In genomic region chr1:7399514-7400125, GRCh38 we compare ENCODE assay signal across 20 cellular contexts.
A peak's percentile ranks its signal among the peaks of the same experiment; 100 is the strongest.
DNase-seq lines count a peak whose midpoint lies in the region; ATAC-seq, FAIRE-seq and TF ChIP-seq lines count a peak whose summit lies in the region.
"Had no signal": no experiment of that assay in that cellular context is flagged by ENCODE, and none has a peak within 500 bp of the region (broad histone marks: within the 10 kb centered on the region; RNA-seq: fewer than 3 reads in every experiment).

No MANE protein-coding gene starts in this region.

- H3K9me3 ChIP-seq in A549 (peaks cover 54% of the 10 kb centered on the region), HEK293 (ENCODE audit: control insufficient read depth, insufficient read depth, low read depth, low read length) (peaks cover 3% of the 10 kb centered on the region; the same call in 1 of the 2 replicates), IMR-90 (ENCODE audit: control insufficient read depth, insufficient read depth, low read length) (peaks cover 9% of the 10 kb centered on the region)
- H3K9me3 ChIP-seq: HAP-1 had no signal

- no TSS peak for BruUV-seq in IMR-90 (replicated peaks; lab: Mats Ljungman, UMichigan)

- H3K56ac ChIP-seq in IMR-90 (ENCODE audit: extremely low read depth, insufficient read depth, low read length), result no peak overlapping the region

- H3K23ac ChIP-seq in IMR-90 (ENCODE audit: low read depth, low read length), result no peak overlapping the region

- intact Hi-C loops in IMR-90 (cut with micrococcal nuclease), result loop anchor here (5.0 to 10.0 kb wide), 3 partner anchors 73 to 155 kb away; no protein-coding TSS in a partner anchor
- intact Hi-C loops in activated CD4-positive, alpha-beta T cell treated with anti-CD3 and anti-CD28 coated beads for 36 hours (cut with DNase I, micrococcal nuclease), result no loop called here

- H3K27me3 Mint-ChIP-seq in activated CD4-positive, alpha-beta T cell treated with anti-CD3 and anti-CD28 coated beads for 36 hours, result peaks cover 29% of the 10 kb centered on the region

- H3K4me1 ChIP-seq in A549 (peaks cover 30% of the 10 kb centered on the region), HEK293 (ENCODE audit: control insufficient read depth, insufficient read depth, low read length) (no peaks in the 10 kb centered on the region; the same call in 1 of the 2 replicates), IMR-90 (ENCODE audit: control insufficient read depth, insufficient read depth, low read length) (peaks cover 8% of the 10 kb centered on the region), foreskin keratinocyte (peaks cover 15% of the 10 kb centered on the region)
- H3K4me1 ChIP-seq: BLaER1, HAP-1 had no signal

- no peak for TF ChIP-seq EP300 in A549 (IDR thresholded peaks at IDR 0.05)

- no peak overlapping the region for H2AFZ ChIP-seq in IMR-90 (replicated peaks; ENCODE audit: low read length, poor library complexity)
- H2AFZ ChIP-seq: GM23248 had no signal

- no peak overlapping the region for H3K4me3 ChIP-seq in A549
- H3K4me3 ChIP-seq in HEK293 (ENCODE audit: low read depth, low read length), result no peak overlapping the region
- H3K4me3 ChIP-seq in IMR-90 (ENCODE audit: insufficient read depth, low read depth, low read length), result no peak overlapping the region
- H3K4me3 ChIP-seq: BLaER1, GM23248, HAP-1 had no signal

- H3K14ac ChIP-seq in IMR-90 (replicated peaks; ENCODE audit: low read depth, low read length), result no peak overlapping the region

- H3K18ac ChIP-seq in IMR-90 (ENCODE audit: low read depth, low read length), result no peak overlapping the region

- DNase-seq in A549 (ENCODE audit: low read depth in 1 of 2, low spot score in 1 of 2) (no peak), IMR-90 (no peak), foreskin keratinocyte (no peak), GM19240 (ENCODE audit: insufficient read length, low spot score) (no peak), NCI-H526 (lab: John Stamatoyannopoulos, UW) (no peak)
- DNase-seq in activated CD4-positive, alpha-beta T cell treated with anti-CD3 and anti-CD28 coated beads for 36 hours, result no peak
- DNase-seq: Caco-2; CD4-positive, CD25-positive, alpha-beta regulatory T cell; CD8-positive, alpha-beta T cell; DMS153; DND-41; GM23248 had no signal

- H3K27ac ChIP-seq in A549 (peak overlapping the region; percentile 80 to 99; a peak in 5 of 6 replicates), HEK293 (ENCODE audit: extremely low read depth, low read depth, low read length) (no peak overlapping the region), IMR-90 (ENCODE audit: insufficient read depth, low read length) (no peak overlapping the region), foreskin keratinocyte (peak overlapping the region; percentile 90)
- H3K27ac ChIP-seq: BLaER1, C4-2B, GM23248 had no signal

- H2BK20ac ChIP-seq in IMR-90 (ENCODE audit: low read depth, low read length), result no peak overlapping the region

- no peak for ATAC-seq in A549
- no peak for ATAC-seq in IMR-90 (ENCODE audit: low read depth)
- no peak for ATAC-seq in foreskin keratinocyte
- ATAC-seq in HG03520 (IDR thresholded peaks at IDR 0.05; ENCODE audit: unreplicated experiment), result no peak
- ATAC-seq in activated CD4-positive, alpha-beta T cell treated with anti-CD3 and anti-CD28 coated beads for 36 hours, result no peak
- ATAC-seq: CD8-positive, alpha-beta T cell had no signal

- CTCF ChIA-PET in A549 (lab: Yijun Ruan, JAX) (interaction anchor here (1.1 to 1.8 kb wide), 2 partner anchors 75 to 357 kb away, joined by 3 to 6 read pairs; no protein-coding TSS in a partner anchor), HEK293 (lab: Yijun Ruan, JAX) (interaction anchor here (0.6 to 1.0 kb wide), 2 partner anchors 31 to 163 kb away, joined by 3 read pairs; no protein-coding TSS in a partner anchor), IMR-90 (lab: Yijun Ruan, JAX) (no interaction called here)
- CTCF ChIA-PET in activated CD4-positive, alpha-beta T cell treated with anti-CD3 and anti-CD28 coated beads for 36 hours (lab: Charles Lee), result no interaction called here

- FAIRE-seq in A549 (lab: Jason Lieb, UNC), result no peak
- FAIRE-seq: GM12892, H54 had no signal

- no peak overlapping the region for H3K9ac ChIP-seq in IMR-90 (ENCODE audit: low read depth, low read length)
- H3K9ac ChIP-seq: BLaER1, GM23248 had no signal

- no peak for TF ChIP-seq RAD21 in A549 (conservative IDR thresholded peaks at IDR 0.05 in 1 of 2, IDR thresholded peaks at IDR 0.05 in 1 of 2)
- no peak for TF ChIP-seq RAD21 in IMR-90 (IDR thresholded peaks at IDR 0.05; ENCODE audit: low read length)

- no peak overlapping the region for H3K4me3 Mint-ChIP-seq in activated CD4-positive, alpha-beta T cell treated with anti-CD3 and anti-CD28 coated beads for 36 hours
- H3K4me3 Mint-ChIP-seq: B cell; CD4-positive, CD25-positive, alpha-beta regulatory T cell; CD8-positive, alpha-beta T cell had no signal

- dilution Hi-C loops in IMR-90 (cut with HindIII; ENCODE audit: low sequenced_read_pairs, unreplicated experiment), result no loop called here

- no peak overlapping the region for H2BK5ac ChIP-seq in IMR-90 (ENCODE audit: low read depth, low read length, poor library complexity, severe bottlenecking)

- H2BK15ac ChIP-seq in IMR-90 (ENCODE audit: low read depth, low read length), result no peak overlapping the region

- 0 out of 2 replicates have a peak, but pooled peaks cover 6% of the 10 kb centered on the region for H3K9me1 ChIP-seq in IMR-90 (ENCODE audit: insufficient read depth, low read length)

- TF ChIP-seq CTCF in A549 (IDR thresholded peaks at IDR 0.05), result no peak
- TF ChIP-seq CTCF in HEK293 (tag by site-specific recombination; IDR thresholded peaks at IDR 0.05), result no peak
- TF ChIP-seq CTCF in IMR-90 (conservative IDR thresholded peaks at IDR 0.05; ENCODE audit: low read depth, low read length), result no peak
- no peak for TF ChIP-seq CTCF in foreskin keratinocyte (conservative IDR thresholded peaks at IDR 0.05)

- H3K4ac ChIP-seq in IMR-90 (ENCODE audit: low read depth, low read length), result no peak overlapping the region

- no peak overlapping the region for H4K8ac ChIP-seq in IMR-90 (ENCODE audit: low read depth in 2 of 2, low read length in 2 of 2)

- H4K91ac ChIP-seq in IMR-90 (ENCODE audit: insufficient read depth, low read depth, low read length), result no peak overlapping the region

- H4K20me1 ChIP-seq in IMR-90 (ENCODE audit: insufficient read depth, low read length), result no peaks in the 10 kb centered on the region
- H4K20me1 ChIP-seq: BLaER1 had no signal

- peaks cover 13% of the 10 kb centered on the region for H3K9me3 Mint-ChIP-seq in activated CD4-positive, alpha-beta T cell treated with anti-CD3 and anti-CD28 coated beads for 36 hours (ENCODE audit: low read depth)

- H4K5ac ChIP-seq in IMR-90 (ENCODE audit: low read depth, low read length), result no peak overlapping the region

- no peaks in the 10 kb centered on the region for H3K79me1 ChIP-seq in IMR-90 (ENCODE audit: low read depth in 1 of 2, low read length in 2 of 2)

- POLR2A ChIA-PET in A549 (lab: Yijun Ruan, JAX) (no interaction called here), HEK293 (lab: Yijun Ruan, JAX) (no interaction called here), IMR-90 (lab: Charles Lee; ENCODE audit: unreplicated experiment) (no interaction called here)
- POLR2A ChIA-PET in activated CD4-positive, alpha-beta T cell treated with anti-CD3 and anti-CD28 coated beads for 36 hours (lab: Charles Lee), result no interaction called here

- H3K36me3 ChIP-seq in HEK293 (ENCODE audit: control insufficient read depth in 2 of 2, insufficient read depth in 1 of 2, low read length in 2 of 2) (no peaks in the 10 kb centered on the region), IMR-90 (ENCODE audit: control insufficient read depth, insufficient read depth, low read length) (no peaks in the 10 kb centered on the region)
- H3K36me3 ChIP-seq: BLaER1, HAP-1 had no signal

- H2AK9ac ChIP-seq in IMR-90 (replicated peaks; ENCODE audit: low read depth, low read length, poor library complexity), result no peak overlapping the region

- H2AK5ac ChIP-seq in IMR-90 (ENCODE audit: low read depth, low read length), result no peak overlapping the region

- no peak for TF ChIP-seq POLR2A in A549 (IDR thresholded peaks at IDR 0.05; ENCODE audit: low read length)
- TF ChIP-seq POLR2A in IMR-90 (IDR thresholded peaks at IDR 0.05; ENCODE audit: low read depth, low read length), result no peak

- WGBS in A549 (ENCODE audit: missing lambda C conversion rate), result 89% methylated on average over 1 of the region's 1 CpG
- no CpG with 5 or more reads among the region's 1 CpG for WGBS in IMR-90 (ENCODE audit: extremely low coverage in 2 of 2, insufficient read length in 1 of 2), 2 experiments

- no peaks in the 10 kb centered on the region for H3K36me3 Mint-ChIP-seq in activated CD4-positive, alpha-beta T cell treated with anti-CD3 and anti-CD28 coated beads for 36 hours (ENCODE audit: low read depth)
- H3K36me3 Mint-ChIP-seq: CD4-positive, CD25-positive, alpha-beta regulatory T cell; CD8-positive, alpha-beta T cell had no signal

- H3K4me2 ChIP-seq in A549, result no peak overlapping the region
- no peak overlapping the region for H3K4me2 ChIP-seq in IMR-90 (ENCODE audit: low read depth, low read length)
- H3K4me2 ChIP-seq: BLaER1 had no signal

- no peak overlapping the region for H2BK120ac ChIP-seq in IMR-90 (ENCODE audit: low read depth, low read length)

- no peak overlapping the region for H3K27ac Mint-ChIP-seq in activated CD4-positive, alpha-beta T cell treated with anti-CD3 and anti-CD28 coated beads for 36 hours
- H3K27ac Mint-ChIP-seq: B cell; CD4-positive, CD25-positive, alpha-beta regulatory T cell; CD8-positive, alpha-beta T cell had no signal

- no peaks in the 10 kb centered on the region for H3K4me1 Mint-ChIP-seq in activated CD4-positive, alpha-beta T cell treated with anti-CD3 and anti-CD28 coated beads for 36 hours
- H3K4me1 Mint-ChIP-seq: B cell; CD4-positive, CD25-positive, alpha-beta regulatory T cell had no signal

- in situ Hi-C loops in IMR-90 (cut with MboI; ENCODE audit: low sequenced_read_pairs), result no loop called here

- H3K27me3 ChIP-seq in IMR-90 (ENCODE audit: control insufficient read depth, insufficient read depth, low read length) (no peaks in the 10 kb centered on the region), foreskin keratinocyte (peaks cover 12% of the 10 kb centered on the region)
- H3K27me3 ChIP-seq: BLaER1 had no signal

TF ChIP-seq in A549, 52 proteins besides CTCF, POLR2A, EP300 and RAD21 (continues in another document):
- TF ChIP-seq RNF2 (IDR thresholded peaks at IDR 0.05; ENCODE audit: borderline replicate concordance, low read depth), result no peak
- TF ChIP-seq ZC3H11A (IDR thresholded peaks at IDR 0.05), result no peak
- no peak for TF ChIP-seq MYC (IDR thresholded peaks at IDR 0.05; ENCODE audit: borderline replicate concordance, low read length)
- TF ChIP-seq FOXS1 (CRISPR knock-in tag; IDR thresholded peaks at IDR 0.05), result no peak

TF ChIP-seq in HEK293, 187 proteins besides CTCF, POLR2A, EP300 and RAD21 (continues in another document):
- TF ChIP-seq GLI4 (tag by site-specific recombination; IDR thresholded peaks at IDR 0.05) (no peak), ZNF132 (tag by site-specific recombination; IDR thresholded peaks at IDR 0.05; ENCODE audit: borderline replicate concordance) (no peak), TRIM28 (IDR thresholded peaks at IDR 0.05; ENCODE audit: borderline replicate concordance, low read length) (peak; percentile 73; the same call in 1 of the 2 replicates)

TF ChIP-seq in IMR-90, 13 proteins besides CTCF, POLR2A, EP300 and RAD21 (continues in another document):
- TF ChIP-seq MAFK (IDR thresholded peaks at IDR 0.05; ENCODE audit: low read depth, low read length) (no peak), FOS (IDR thresholded peaks at IDR 0.05; ENCODE audit: low read depth, low read length) (no peak), BHLHE40 (IDR thresholded peaks at IDR 0.05; ENCODE audit: low read depth, low read length) (no peak)

Comparison
In these comparisons a context has a peak if more than half of its experiments do, and no peak if none do; other contexts are left out.
1. H3K27ac ChIP-seq: peak in A549 (2 of 2) and foreskin keratinocyte (single experiment); none in HEK293 (single experiment) and IMR-90 (single experiment).
2. CTCF ChIA-PET loops: an anchor here in A549 (1.1 to 1.8 kb wide) and HEK293 (0.6 to 1.0 kb wide); none called in IMR-90 and activated CD4-positive, alpha-beta T cell treated with anti-CD3 and anti-CD28 coated beads for 36 hours.